In the genomic region with DNA sequence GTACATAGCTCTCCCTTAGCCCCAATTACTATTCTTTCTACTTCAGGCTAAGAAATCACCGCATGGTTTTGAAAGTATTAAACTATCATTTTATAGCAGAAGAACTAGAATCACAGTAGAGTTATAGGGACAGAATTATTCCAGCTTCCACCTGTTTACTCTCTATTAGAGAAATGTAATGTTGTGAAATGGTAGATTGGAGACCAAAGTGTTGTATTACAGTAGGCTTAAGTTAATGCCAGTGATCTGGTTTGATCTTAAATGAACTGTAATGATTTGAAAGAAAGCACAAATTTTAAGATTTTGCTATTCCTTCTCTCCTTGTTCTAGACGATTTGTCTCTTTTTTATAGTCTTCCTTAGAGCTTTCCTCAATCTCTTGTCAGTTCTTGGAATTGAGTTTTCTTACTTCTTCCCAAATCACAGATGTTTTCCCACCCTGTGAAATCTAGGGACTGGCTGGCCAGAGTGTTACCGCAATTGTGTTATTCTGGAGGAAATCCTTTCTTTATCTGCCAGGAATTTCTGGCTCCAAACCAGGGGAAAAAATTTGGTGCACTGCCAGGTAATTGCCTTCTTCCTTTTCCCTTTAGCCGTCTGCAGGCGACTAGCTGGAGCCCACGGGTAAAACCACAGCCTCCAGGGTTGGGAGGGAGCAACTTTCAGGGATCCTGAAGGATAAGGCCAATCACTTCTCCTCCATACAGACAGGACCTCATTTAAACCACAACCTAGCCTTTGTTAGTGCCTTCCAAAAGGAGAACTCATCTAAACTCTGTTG, we compare ENCODE assay signal across 8 cellular contexts.
DNase-seq lines count a peak whose midpoint lies in the region; TF ChIP-seq lines count a peak whose summit lies in the region.

No MANE protein-coding gene starts in this region.

- H3K27me3 ChIP-seq in tibial artery = no peaks in the 10 kb centered on the region

- H3K4me3 ChIP-seq in tibial artery = no peak overlapping the region

- H3K36me3 ChIP-seq in tibial artery = peaks cover 0 to 5% (median 0%) of the 10 kb centered on the region in 3 donors

- peaks cover 0 to 15% (median 8%) of the 10 kb centered on the region in 4 donors for H3K4me1 ChIP-seq in tibial artery

- DNase-seq in NCI-H2081 (lab: John Stamatoyannopoulos, UW) (peak; percentile 8 to 69), NCI-H2081 treated with DMSO at 0.1 percent for 48 hours (lab: John Stamatoyannopoulos, UW) (no peak), astrocyte of the hippocampus (ENCODE audit: low read depth, low spot score) (peak; percentile 97), islet precursor cell (peak; percentile 82), tibial artery (peak; percentile 63 to 68), GM19238 (ENCODE audit: insufficient read length, low spot score) (no peak), KG1 (lab: John Stamatoyannopoulos, UW) (no peak), HUDEP-2 (lab: John Stamatoyannopoulos, UW; ENCODE audit: unreplicated experiment in 76 of 76) (no peak)

- peak overlapping the region; percentile 18 to 25 for H3K27ac ChIP-seq in tibial artery

- no peak for TF ChIP-seq CTCF in tibial artery (IDR thresholded peaks at IDR 0.05)

- no peaks in the 10 kb centered on the region for H3K9me3 ChIP-seq in tibial artery

- intact Hi-C loops in tibial artery (cut with DNase I; ENCODE audit: low total_unique reads) = no loop called here

Comparison
In these comparisons a context has a peak if more than half of its experiments do, and no peak if none do; other contexts are left out.
1. DNase-seq: peak in NCI-H2081 (2 of 2), astrocyte of the hippocampus (single experiment), islet precursor cell (single experiment) and tibial artery (2 of 2); none in NCI-H2081 treated with DMSO at 0.1 percent for 48 hours (single experiment), GM19238 (single experiment), KG1 (single experiment) and HUDEP-2 (0 of 76).